ENCODE assay signal across 19 cellular contexts in the genomic region with DNA sequence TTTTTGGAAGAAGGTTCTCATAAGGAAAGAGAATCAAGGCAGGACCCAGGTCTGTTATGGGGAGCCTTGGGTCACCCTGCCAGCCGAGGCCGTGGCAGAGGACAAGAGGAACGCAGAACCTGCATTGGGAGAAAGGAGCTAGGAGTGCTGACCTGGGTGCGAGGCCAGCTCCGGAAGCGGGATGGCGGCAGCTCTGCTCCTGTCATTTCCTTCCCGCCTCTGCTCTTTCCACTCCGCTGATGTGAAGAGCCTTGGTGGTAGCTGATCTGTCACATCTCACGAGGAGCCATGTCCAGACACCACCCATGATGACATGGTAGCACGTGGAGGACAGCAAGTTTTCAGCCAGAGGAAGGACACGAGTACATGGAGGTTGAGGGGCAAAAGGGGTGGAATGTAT.
"Had no signal": no experiment of that assay in that cellular context is flagged by ENCODE, and none has a peak within 500 bp of the region (broad histone marks: within the 10 kb centered on the region; RNA-seq: fewer than 3 reads in every experiment).

No MANE protein-coding gene starts in this region.

- H3K4me3 ChIP-seq: colonic mucosa, esophagus squamous epithelium, gastroesophageal sphincter, left ventricle myocardium inferior, lung, testis, tibial nerve had no signal

- DNase-seq: colonic mucosa; dermis blood vessel endothelial cell; esophagus squamous epithelium; foreskin fibroblast; glutamatergic neuron; left cardiac atrium; left ventricle myocardium inferior; mesendoderm; naive thymus-derived CD4-positive, alpha-beta T cell; nephron progenitor cell; stimulated activated CD4-positive, alpha-beta T cell treated with anti-CD3 and anti-CD28 coated beads, Interleukin-2, amount 100 ng/mL, for 24 hours; stimulated activated CD4-positive, alpha-beta T cell treated with anti-CD3 and anti-CD28 coated beads, Interleukin-4, amount 100 ng/mL, for 4 hours; stimulated activated naive B cell treated with anti-CD40 and anti-IgM and Interleukin-4, amounts not matched to agents 10 μg/mL and 1 μg/mL and 100 μg/mL, for 72 hours; stimulated activated naive CD8-positive, alpha-beta T cell treated with anti-CD3 and anti-CD28 coated beads, Interleukin-15, amount 100 ng/mL, for 72 hours; testis had no signal

- H3K36me3 ChIP-seq: colonic mucosa, esophagus squamous epithelium, gastroesophageal sphincter, left ventricle myocardium inferior, tibial nerve had no signal

- H3K27me3 ChIP-seq: colonic mucosa, testis had no signal

- H3K4me1 ChIP-seq: colonic mucosa, left ventricle myocardium inferior had no signal

- H3K9me3 ChIP-seq: colonic mucosa, testis had no signal

- ATAC-seq: gastroesophageal sphincter; left cardiac atrium; naive thymus-derived CD4-positive, alpha-beta T cell; sciatic nerve; stimulated activated naive B cell treated with anti-CD40 and anti-IgM and Interleukin-4, amounts not matched to agents 10 μg/mL and 1 μg/mL and 100 μg/mL, for 72 hours; stimulated activated naive CD8-positive, alpha-beta T cell treated with anti-CD3 and anti-CD28 coated beads, Interleukin-15, amount 100 ng/mL, for 72 hours had no signal

- H3K27ac ChIP-seq: colonic mucosa, esophagus squamous epithelium, gastroesophageal sphincter, left ventricle myocardium inferior, testis, tibial nerve had no signal
